ENCODE assay signal across 8 cellular contexts in the genomic region with DNA sequence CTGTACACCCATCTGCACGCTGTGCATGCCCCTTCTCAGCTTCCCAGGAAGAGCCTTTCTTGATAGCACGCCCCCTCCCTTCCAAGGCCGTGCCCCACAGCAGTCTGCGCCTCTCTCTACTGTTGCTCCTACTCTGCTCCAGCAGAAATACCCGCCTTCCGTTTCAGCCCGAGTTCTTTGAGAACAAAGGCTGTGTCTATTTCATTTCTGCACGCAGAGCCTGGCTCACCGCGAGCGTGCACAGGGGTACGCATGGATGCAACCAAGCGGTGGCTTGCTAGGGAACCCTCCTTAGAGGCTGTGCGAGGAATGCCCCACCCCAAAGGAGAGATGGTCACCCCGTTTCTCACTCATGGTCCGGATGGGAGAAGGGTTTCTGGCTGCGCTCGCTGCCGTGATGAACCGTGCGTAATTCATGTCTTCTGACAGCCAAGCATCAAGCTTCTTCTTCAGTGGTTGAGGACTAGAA. TPM values are rescaled to one million over a fixed set of nuclear protein-coding genes. Genes with fewer than 3 reads are reported as not detected.
DNase-seq lines count a peak whose midpoint lies in the region; ATAC-seq and TF ChIP-seq lines count a peak whose summit lies in the region.

No MANE protein-coding gene starts in this region.

- H3K9me3 ChIP-seq in AG04450 (ENCODE audit: control insufficient read depth, insufficient read depth, low read length) (no peaks in the 10 kb centered on the region; the same call in 1 of the 2 replicates), left ventricle myocardium inferior (replicated peaks) (no peaks in the 10 kb centered on the region)

- peaks cover 19% of the 10 kb centered on the region for H3K4me1 ChIP-seq in left ventricle myocardium inferior

- ATAC-seq in GM19043 (IDR thresholded peaks at IDR 0.05; ENCODE audit: low read depth, unreplicated experiment) (peak; percentile 17), HG02623 (IDR thresholded peaks at IDR 0.05; ENCODE audit: unreplicated experiment) (no peak)

- no peak overlapping the region for H3K27ac Mint-ChIP-seq in activated naive CD8-positive, alpha-beta T cell

- peaks cover 20% of the 10 kb centered on the region for H3K36me3 ChIP-seq in left ventricle myocardium inferior

- intact Hi-C loops in left ventricle myocardium inferior (cut with micrococcal nuclease) = no loop called here

- DNase-seq in AG04450 (ENCODE audit: low read depth, low spot score) (no peak), NCI-H1105 treated with DMSO at 0.1 percent for 48 hours (lab: John Stamatoyannopoulos, UW) (peak; percentile 37), left ventricle myocardium inferior (no peak), pons (ENCODE audit: low spot score) (peak; percentile 45)
- no peak for DNase-seq in stimulated activated CD4-positive, alpha-beta T cell treated with anti-CD3 and anti-CD28 coated beads, Interleukin-4, amount 100 ng/mL, for 4 hours

- H3K4me1 Mint-ChIP-seq in activated naive CD8-positive, alpha-beta T cell (ENCODE audit: low read depth) = peaks cover 10% of the 10 kb centered on the region

- H3K27ac ChIP-seq in AG04450 (ENCODE audit: low read depth, low read length) (peak overlapping the region; percentile 54), left ventricle myocardium inferior (replicated peaks) (peak overlapping the region; percentile 69)

- peak overlapping the region; percentile 58 for H3K4me3 Mint-ChIP-seq in activated naive CD8-positive, alpha-beta T cell

- no peaks in the 10 kb centered on the region for H3K9me3 Mint-ChIP-seq in activated naive CD8-positive, alpha-beta T cell (ENCODE audit: low read depth)

- POLR2A ChIA-PET in AG04450 (lab: Yijun Ruan, JAX) = no interaction called here

- no peaks in the 10 kb centered on the region for H3K27me3 ChIP-seq in AG04450 (ENCODE audit: control insufficient read depth, insufficient read depth, low read length)
- H3K27me3 ChIP-seq in left ventricle myocardium inferior (ENCODE audit: low read depth) = peaks cover 7% of the 10 kb centered on the region

- TF ChIP-seq CTCF in AG04450 (IDR thresholded peaks at IDR 0.05; ENCODE audit: low read depth, low read length) = peak; percentile 19
- no peak for TF ChIP-seq CTCF in left ventricle myocardium inferior (IDR thresholded peaks at IDR 0.05; ENCODE audit: borderline replicate concordance)

- no peaks in the 10 kb centered on the region for H3K36me3 Mint-ChIP-seq in activated naive CD8-positive, alpha-beta T cell

- H3K4me3 ChIP-seq in AG04450 (ENCODE audit: low read depth, low read length) = peak overlapping the region; percentile 66
- peak overlapping the region; percentile 72 for H3K4me3 ChIP-seq in left ventricle myocardium inferior

- peaks cover 17% of the 10 kb centered on the region for H3K27me3 Mint-ChIP-seq in activated naive CD8-positive, alpha-beta T cell

- CTCF ChIA-PET in AG04450 (lab: Charles Lee) = interaction anchor here (0.6 to 2.9 kb wide), 5 partner anchors 26 to 298 kb away, joined by 3 to 19 read pairs (median 4); no protein-coding TSS in a partner anchor

RNA-seq across cellular contexts. Expression of gene AADAT, which starts 0.4 kb away (rescaled TPM):
- polyA plus RNA-seq in AG04450 (2011; rRNA removed) = 13.8 and 17.8 TPM in 2 replicates
- polyA minus RNA-seq in AG04450 (2011; rRNA and poly(A)+ RNA removed) = 2.7 and 7.4 TPM in 2 replicates
- total RNA-seq in left ventricle myocardium inferior = 2.2 TPM

Comparison
In these comparisons a context has a peak if more than half of its experiments do, and no peak if none do; other contexts are left out.
1. DNase-seq: peak in NCI-H1105 treated with DMSO at 0.1 percent for 48 hours (single experiment) and pons (single experiment); none in AG04450 (single experiment), left ventricle myocardium inferior (single experiment) and stimulated activated CD4-positive, alpha-beta T cell treated with anti-CD3 and anti-CD28 coated beads, Interleukin-4, amount 100 ng/mL, for 4 hours (0 of 2).